Comparison of ENCODE assay signal across 19 cellular contexts in genomic region chr10:47421057-47421952, GRCh38. TPM values are rescaled to one million over a fixed set of nuclear protein-coding genes. Genes with fewer than 3 reads are reported as not detected.
A peak's percentile ranks its signal among the peaks of the same experiment; 100 is the strongest.
DNase-seq lines count a peak whose midpoint lies in the region; ATAC-seq, FAIRE-seq and TF ChIP-seq lines count a peak whose summit lies in the region.
"Had no signal": no experiment of that assay in that cellular context is flagged by ENCODE, and none has a peak within 500 bp of the region (broad histone marks: within the 10 kb centered on the region; RNA-seq: fewer than 3 reads in every experiment).

No MANE protein-coding gene starts in this region.

- H3K27ac Mint-ChIP-seq in Calu3 (ENCODE audit: unreplicated experiment): no peak overlapping the region
- peak overlapping the region; percentile 87 for H3K27ac Mint-ChIP-seq in nephron progenitor cell
- H3K27ac Mint-ChIP-seq in CD4-positive, alpha-beta T cell: no peak overlapping the region
- H3K27ac Mint-ChIP-seq: WTC11 had no signal

- H3K9me3 Mint-ChIP-seq in Calu3 (ENCODE audit: low read depth, unreplicated experiment) (no peaks in the 10 kb centered on the region), nephron progenitor cell (peaks cover 5% of the 10 kb centered on the region)
- no peaks in the 10 kb centered on the region for H3K9me3 Mint-ChIP-seq in CD4-positive, alpha-beta T cell

- no TSS peak for BruUV-seq in Calu3 (replicated peaks; lab: Mats Ljungman, UMichigan)

- DNase-seq in Calu3 (peak; percentile 50), M059J (ENCODE audit: low read depth) (peak; percentile 96), bronchial epithelial cell (ENCODE audit: low read depth) (peak; percentile 83), nephron progenitor cell (no peak), SIG-M5 (lab: John Stamatoyannopoulos, UW) (no peak), left lobe of liver (ENCODE audit: low spot score) (no peak), ureter (ENCODE audit: low spot score) (no peak)
- DNase-seq in CD4-positive, alpha-beta T cell: no peak
- DNase-seq: C1 segment of cervical spinal cord; mesendoderm; NCI-H1048; NCI-H446; SHP77; stimulated activated CD4-positive, alpha-beta T cell treated with anti-CD3 and anti-CD28 coated beads, Interleukin-4, amount 100 ng/mL, for 1 hour; stimulated activated naive CD8-positive, alpha-beta T cell treated with anti-CD3 and anti-CD28 coated beads, Interleukin-15, Interleukin-2, amounts not matched to agents 100 U/mL and 50 U/mL, for 24 hours had no signal

- H3K36me3 Mint-ChIP-seq in Calu3 (ENCODE audit: insufficient read depth, unreplicated experiment) (peaks cover 4% of the 10 kb centered on the region), nephron progenitor cell (ENCODE audit: low read depth) (no peaks in the 10 kb centered on the region)
- no peaks in the 10 kb centered on the region for H3K36me3 Mint-ChIP-seq in CD4-positive, alpha-beta T cell (ENCODE audit: low read depth)
- H3K36me3 Mint-ChIP-seq: WTC11 had no signal

- POLR2A ChIA-PET in CD4-positive, alpha-beta T cell (lab: Charles Lee): no interaction called here

- H3K27me3 Mint-ChIP-seq in Calu3 (ENCODE audit: unreplicated experiment): no peaks in the 10 kb centered on the region
- no peaks in the 10 kb centered on the region for H3K27me3 Mint-ChIP-seq in nephron progenitor cell (ENCODE audit: low read depth, poor library complexity)
- no peaks in the 10 kb centered on the region for H3K27me3 Mint-ChIP-seq in CD4-positive, alpha-beta T cell

- TF ChIP-seq CTCF in Calu3 (IDR thresholded peaks at IDR 0.05; ENCODE audit: unreplicated experiment): no peak
- no peak for TF ChIP-seq CTCF in bronchial epithelial cell (IDR thresholded peaks at IDR 0.05; ENCODE audit: insufficient read depth, low read length, severe bottlenecking)
- no peak for TF ChIP-seq CTCF in nephron progenitor cell (IDR thresholded peaks at IDR 0.05)
- no peak for TF ChIP-seq CTCF in CD4-positive, alpha-beta T cell (IDR thresholded peaks at IDR 0.05)

- intact Hi-C loops in Calu3 (cut with micrococcal nuclease; ENCODE audit: unreplicated experiment): no loop called here
- intact Hi-C loops in CD4-positive, alpha-beta T cell (cut with DNase I, micrococcal nuclease): no loop called here

- no peaks in the 10 kb centered on the region for H3K27me3 ChIP-seq in bronchial epithelial cell (ENCODE audit: control insufficient read depth, insufficient read depth, low read length)
- H3K27me3 ChIP-seq in CD4-positive, alpha-beta T cell (ENCODE audit: control insufficient read depth, insufficient read depth, low read length): no peaks in the 10 kb centered on the region
- H3K27me3 ChIP-seq: ascending aorta had no signal

- no peaks in the 10 kb centered on the region for H3K36me3 ChIP-seq in bronchial epithelial cell (ENCODE audit: control insufficient read depth, insufficient read depth, low read length)
- H3K36me3 ChIP-seq: ascending aorta had no signal

- H3K4me1 Mint-ChIP-seq in Calu3 (ENCODE audit: low read depth, unreplicated experiment) (peaks cover 19% of the 10 kb centered on the region), nephron progenitor cell (peaks cover 22% of the 10 kb centered on the region)
- H3K4me1 Mint-ChIP-seq in CD4-positive, alpha-beta T cell (ENCODE audit: low read depth): no peaks in the 10 kb centered on the region

- no peak overlapping the region for H3K4me3 ChIP-seq in bronchial epithelial cell (ENCODE audit: low read depth, low read length)
- H3K4me3 ChIP-seq: ascending aorta had no signal

- no peak for ATAC-seq in CD4-positive, alpha-beta T cell (ENCODE audit: poor library complexity)
- ATAC-seq in left lobe of liver: no peak
- ATAC-seq: stimulated activated naive CD8-positive, alpha-beta T cell treated with anti-CD3 and anti-CD28 coated beads, Interleukin-15, Interleukin-2, amounts not matched to agents 100 U/mL and 50 U/mL, for 24 hours had no signal

- no peak for FAIRE-seq in bronchial epithelial cell (lab: Jason Lieb, UNC)
- FAIRE-seq: endometrium had no signal

- H3K4me3 Mint-ChIP-seq in Calu3 (ENCODE audit: low read depth, unreplicated experiment): no peak overlapping the region
- H3K4me3 Mint-ChIP-seq in nephron progenitor cell: no peak overlapping the region
- no peak overlapping the region for H3K4me3 Mint-ChIP-seq in CD4-positive, alpha-beta T cell
- H3K4me3 Mint-ChIP-seq: WTC11 had no signal

- no peak overlapping the region for H3K27ac ChIP-seq in CD4-positive, alpha-beta T cell (ENCODE audit: low read depth, low read length)
- H3K27ac ChIP-seq: ascending aorta had no signal

- H3K9me3 ChIP-seq in CD4-positive, alpha-beta T cell (ENCODE audit: control insufficient read depth, low read length): no peaks in the 10 kb centered on the region
- H3K9me3 ChIP-seq: ascending aorta had no signal

- CTCF ChIA-PET in Calu3 (lab: Charles Lee): interaction anchor here (1.5 kb wide), 1 partner anchor 15 kb away, joined by 5 read pairs; no protein-coding TSS in a partner anchor
- CTCF ChIA-PET in CD4-positive, alpha-beta T cell (lab: Charles Lee): no interaction called here

RNA-seq across cellular contexts. Expression of gene ZNF488, which starts 37.2 kb away (rescaled TPM):
- total RNA-seq in Calu3 (2022) (2.1 and 2.2 TPM in 2 replicates), bronchial epithelial cell (under 0.01 and 0.13 TPM in 2 replicates), left lobe of liver (0.08 TPM), ureter (1.8 TPM)
- total RNA-seq in M059J (2014; rRNA removed; shearing (Covaris generic)): 0.62 and 0.79 TPM in 2 replicates
- not detected for total RNA-seq in CD4-positive, alpha-beta T cell
- total RNA-seq: ascending aorta, pulmonary artery endothelial cell had no signal

Comparison
In these comparisons a context has a peak if more than half of its experiments do, and no peak if none do; other contexts are left out.
1. DNase-seq: peak in Calu3 (single experiment), M059J (single experiment) and bronchial epithelial cell (single experiment); none in nephron progenitor cell (single experiment), CD4-positive, alpha-beta T cell (0 of 10), SIG-M5 (single experiment), left lobe of liver (single experiment) and ureter (single experiment).